Comparison of ENCODE assay signal across 10 cellular contexts in the genomic region with DNA sequence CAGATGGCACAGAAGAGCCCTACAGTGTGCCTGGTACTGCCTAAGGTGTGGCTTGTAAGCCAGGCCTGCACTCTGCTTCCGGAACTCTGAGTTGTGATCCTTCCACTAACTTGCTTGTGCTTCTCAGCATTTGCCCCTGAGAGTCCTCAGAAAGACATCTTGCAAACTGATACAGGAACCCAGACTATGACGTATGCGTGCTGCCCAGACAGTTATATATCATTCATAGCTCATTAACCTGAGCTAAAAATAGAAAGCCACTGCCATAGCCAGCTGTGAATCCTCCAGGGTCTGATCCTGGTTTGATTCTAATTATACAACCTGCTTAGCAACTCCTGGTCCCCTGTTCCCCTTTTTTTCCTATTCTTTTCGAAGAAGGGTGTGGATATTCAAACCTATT.
DNase-seq lines count a peak whose midpoint lies in the region; ATAC-seq and FAIRE-seq lines count a peak whose summit lies in the region.
"Had no signal": no experiment of that assay in that cellular context is flagged by ENCODE, and none has a peak within 500 bp of the region (broad histone marks: within the 10 kb centered on the region; RNA-seq: fewer than 3 reads in every experiment).

No MANE protein-coding gene starts in this region.

- H3K4me1 Mint-ChIP-seq in activated CD4-positive, alpha-beta T cell treated with anti-CD3 and anti-CD28 coated beads, Interleukin-2, amount 10 ng/mL, durations not matched to agents 7 days and 5 days = no peaks in the 10 kb centered on the region
- H3K4me1 Mint-ChIP-seq: activated naive CD4-positive, alpha-beta T cell treated with anti-CD3 and anti-CD28 coated beads, Interleukin-2, amount 50 U/mL, for 24 hours; CD4-positive, CD25-positive, alpha-beta regulatory T cell had no signal

- H3K9ac ChIP-seq in mesendoderm (ENCODE audit: low read length) = no peak overlapping the region

- no peak overlapping the region for H4K8ac ChIP-seq in mesendoderm (ENCODE audit: low read depth, low read length)

- no peaks in the 10 kb centered on the region for H3K27me3 ChIP-seq in mesendoderm (ENCODE audit: insufficient read depth, low read length, poor library complexity)

- H3K27me3 Mint-ChIP-seq in activated CD4-positive, alpha-beta T cell treated with anti-CD3 and anti-CD28 coated beads, Interleukin-2, amount 10 ng/mL, durations not matched to agents 7 days and 5 days = peaks cover 3% of the 10 kb centered on the region
- H3K27me3 Mint-ChIP-seq: activated naive CD4-positive, alpha-beta T cell treated with anti-CD3 and anti-CD28 coated beads, Interleukin-2, amount 50 U/mL, for 24 hours had no signal

- no peak overlapping the region for H3K27ac ChIP-seq in mesendoderm (ENCODE audit: low read depth, low read length)

- no peaks in the 10 kb centered on the region for H3K79me2 ChIP-seq in mesendoderm (ENCODE audit: control insufficient read depth, insufficient read depth, low read length)

- H3K27ac Mint-ChIP-seq in activated CD4-positive, alpha-beta T cell treated with anti-CD3 and anti-CD28 coated beads, Interleukin-2, amount 10 ng/mL, durations not matched to agents 7 days and 5 days = no peak overlapping the region
- H3K27ac Mint-ChIP-seq: activated naive CD4-positive, alpha-beta T cell treated with anti-CD3 and anti-CD28 coated beads, Interleukin-2, amount 50 U/mL, for 24 hours; CD4-positive, CD25-positive, alpha-beta regulatory T cell had no signal

- no peak for FAIRE-seq in HTR-8/SVneo (lab: Jason Lieb, UNC)

- H2BK120ac ChIP-seq in mesendoderm (ENCODE audit: low read depth, low read length) = no peak overlapping the region

- no peak overlapping the region for H3K4me2 ChIP-seq in mesendoderm (ENCODE audit: low read length)

- no peak overlapping the region for H2BK15ac ChIP-seq in mesendoderm (replicated peaks; ENCODE audit: low read depth)

- no peak overlapping the region for H2AK5ac ChIP-seq in mesendoderm (ENCODE audit: low read length)

- POLR2A ChIA-PET in activated CD4-positive, alpha-beta T cell treated with anti-CD3 and anti-CD28 coated beads, Interleukin-2, amount 10 ng/mL, durations not matched to agents 7 days and 5 days (lab: Charles Lee) = interaction anchor here (0.6 kb wide), 1 partner anchor 428 kb away, joined by 3 read pairs; no protein-coding TSS in a partner anchor

- no peaks in the 10 kb centered on the region for H3K36me3 ChIP-seq in mesendoderm (ENCODE audit: control insufficient read depth, insufficient read depth, low read length)

- H3K4me3 ChIP-seq in mesendoderm (ENCODE audit: low read length) = no peak overlapping the region

- no peaks in the 10 kb centered on the region for H3K4me1 ChIP-seq in mesendoderm (ENCODE audit: control insufficient read depth, low read depth, low read length)

- ATAC-seq in GM19023 (IDR thresholded peaks at IDR 0.05; ENCODE audit: unreplicated experiment) = no peak

- CTCF ChIA-PET in activated CD4-positive, alpha-beta T cell treated with anti-CD3 and anti-CD28 coated beads, Interleukin-2, amount 10 ng/mL, durations not matched to agents 7 days and 5 days (lab: Charles Lee) = no interaction called here

- no peak overlapping the region for H3K4ac ChIP-seq in mesendoderm (ENCODE audit: low read depth, low read length)

- H4K5ac ChIP-seq in mesendoderm (ENCODE audit: low read length) = no peak overlapping the region

- no peaks in the 10 kb centered on the region for H3K79me1 ChIP-seq in mesendoderm (ENCODE audit: low read length)

- H3K56ac ChIP-seq in mesendoderm (ENCODE audit: low read length) = no peak overlapping the region

- no peak overlapping the region for H3K4me3 Mint-ChIP-seq in activated CD4-positive, alpha-beta T cell treated with anti-CD3 and anti-CD28 coated beads, Interleukin-2, amount 10 ng/mL, durations not matched to agents 7 days and 5 days
- H3K4me3 Mint-ChIP-seq: activated naive CD4-positive, alpha-beta T cell treated with anti-CD3 and anti-CD28 coated beads, Interleukin-2, amount 50 U/mL, for 24 hours; CD4-positive, CD25-positive, alpha-beta regulatory T cell had no signal

- H3K9me3 Mint-ChIP-seq in activated CD4-positive, alpha-beta T cell treated with anti-CD3 and anti-CD28 coated beads, Interleukin-2, amount 10 ng/mL, durations not matched to agents 7 days and 5 days = peaks cover 2% of the 10 kb centered on the region
- H3K9me3 Mint-ChIP-seq: activated naive CD4-positive, alpha-beta T cell treated with anti-CD3 and anti-CD28 coated beads, Interleukin-2, amount 50 U/mL, for 24 hours; CD4-positive, CD25-positive, alpha-beta regulatory T cell had no signal

- H2BK5ac ChIP-seq in mesendoderm (ENCODE audit: low read length) = no peak overlapping the region

- peak; percentile 47 for DNase-seq in COLO668 (lab: John Stamatoyannopoulos, UW; ENCODE audit: unreplicated experiment)
- peak; percentile 82 for DNase-seq in NCI-H1694 (lab: John Stamatoyannopoulos, UW)
- peak; percentile 56 for DNase-seq in SK-N-DZ (ENCODE audit: low spot score)
- DNase-seq in mesendoderm = no peak
- no peak for DNase-seq in dermis blood vessel endothelial cell
- no peak for DNase-seq in HTR-8/SVneo (ENCODE audit: insufficient read length, low spot score)
- DNase-seq in activated CD4-positive, alpha-beta T cell treated with anti-CD3 and anti-CD28 coated beads, Interleukin-2, amount 10 ng/mL, durations not matched to agents 7 days and 5 days = no peak
- DNase-seq: CD4-positive, CD25-positive, alpha-beta regulatory T cell had no signal

- H3K18ac ChIP-seq in mesendoderm (ENCODE audit: low read length) = no peak overlapping the region

- peak overlapping the region; percentile 57 for H3K23ac ChIP-seq in mesendoderm (ENCODE audit: low read length)

- WGBS in mesendoderm (ENCODE audit: extremely low coverage, insufficient coverage, low lambda C conversion rate) = no CpG with 5 or more reads among the region's 4 CpGs

- H3K36me3 Mint-ChIP-seq in activated CD4-positive, alpha-beta T cell treated with anti-CD3 and anti-CD28 coated beads, Interleukin-2, amount 10 ng/mL, durations not matched to agents 7 days and 5 days (ENCODE audit: low read depth) = no peaks in the 10 kb centered on the region
- H3K36me3 Mint-ChIP-seq: activated naive CD4-positive, alpha-beta T cell treated with anti-CD3 and anti-CD28 coated beads, Interleukin-2, amount 50 U/mL, for 24 hours; CD4-positive, CD25-positive, alpha-beta regulatory T cell had no signal

Comparison
In these comparisons a context has a peak if more than half of its experiments do, and no peak if none do; other contexts are left out.
1. DNase-seq: peak in COLO668 (single experiment), NCI-H1694 (single experiment) and SK-N-DZ (single experiment); none in mesendoderm (single experiment), dermis blood vessel endothelial cell (single experiment), HTR-8/SVneo (single experiment) and activated CD4-positive, alpha-beta T cell treated with anti-CD3 and anti-CD28 coated beads, Interleukin-2, amount 10 ng/mL, durations not matched to agents 7 days and 5 days (single experiment).